In genomic region chr3:183188895-183189462, GRCh38 we compare ENCODE assay signal across 8 cellular contexts. TPM values are rescaled to one million over a fixed set of nuclear protein-coding genes. Genes with fewer than 3 reads are reported as not detected.
DNase-seq lines count a peak whose midpoint lies in the region; TF ChIP-seq lines count a peak whose summit lies in the region.

No MANE protein-coding gene starts in this region.

- no peaks in the 10 kb centered on the region for H3K27me3 ChIP-seq in esophagus squamous epithelium

- CTCF ChIA-PET in HEK293T (lab: Yijun Ruan, JAX) = interaction anchor here (0.7 to 0.8 kb wide), 3 partner anchors 125 to 392 kb away, joined by 4 to 6 read pairs (median 4); no protein-coding TSS in a partner anchor

- TF ChIP-seq CTCF in foreskin fibroblast (IDR thresholded peaks at IDR 0.05; ENCODE audit: low read depth, low read length) (peak; percentile 24), esophagus squamous epithelium (IDR thresholded peaks at IDR 0.05) (peak in 1 of 6 experiments; percentile 28)

- H3K36me3 ChIP-seq in esophagus squamous epithelium = no peaks in the 10 kb centered on the region

- peaks cover 0 to 13% (median 4%) of the 10 kb centered on the region in 3 donors for H3K4me1 ChIP-seq in esophagus squamous epithelium

- H3K9me3 ChIP-seq in esophagus squamous epithelium = no peaks in the 10 kb centered on the region

- WGBS in esophagus squamous epithelium, 2 donors = 78% methylated on average over 7 of the region's 7 CpGs; no CpG with 5 or more reads in 1 of the 2 donors

- POLR2A ChIA-PET in HEK293T (lab: Yijun Ruan, JAX) = no interaction called here

- intact Hi-C loops in esophagus squamous epithelium (cut with DNase I) = no loop called here

- peak; percentile 4 for DNase-seq in DMS53 (lab: John Stamatoyannopoulos, UW)
- no peak for DNase-seq in DMS53 treated with DMSO at 0.1 percent for 48 hours (lab: John Stamatoyannopoulos, UW; ENCODE audit: unreplicated experiment)
- DNase-seq in HEK293T (ENCODE audit: extremely low spot score) = peak; percentile 32
- peak; percentile 21 for DNase-seq in SW480 (ENCODE audit: low spot score)
- peak in 1 of 2 donors; percentile 28 for DNase-seq in foreskin fibroblast
- peak; percentile 26 for DNase-seq in stimulated activated CD4-positive, alpha-beta T cell treated with anti-CD3 and anti-CD28 coated beads, Interleukin-2, amount 100 ng/mL, for 4 hours (ENCODE audit: low read depth)
- no peak for DNase-seq in NCI-H510A treated with DMSO at 0.1 percent for 48 hours (lab: John Stamatoyannopoulos, UW)
- DNase-seq in esophagus squamous epithelium (lab: John Stamatoyannopoulos, UW) = no peak

- no peak for TF ChIP-seq POLR2A in esophagus squamous epithelium (IDR thresholded peaks at IDR 0.05)

- no peak overlapping the region for H3K27ac ChIP-seq in esophagus squamous epithelium

- H3K4me3 ChIP-seq in foreskin fibroblast (ENCODE audit: low read depth in 1 of 2, low read length in 2 of 2) = no peak overlapping the region
- no peak overlapping the region for H3K4me3 ChIP-seq in esophagus squamous epithelium

TF ChIP-seq in HEK293T, 16 proteins besides CTCF, POLR2A, EP300 and RAD21:
- TF ChIP-seq BHLHE40 (IDR thresholded peaks at IDR 0.05; ENCODE audit: borderline replicate concordance) (no peak), SUZ12 (IDR thresholded peaks at IDR 0.05) (no peak), TARDBP (IDR thresholded peaks at IDR 0.05) (no peak), FOXK2 (IDR thresholded peaks at IDR 0.05) (no peak), ZNF384 (IDR thresholded peaks at IDR 0.05) (no peak), HDGF (IDR thresholded peaks at IDR 0.05; ENCODE audit: borderline replicate concordance) (no peak), FOXM1 (IDR thresholded peaks at IDR 0.05; ENCODE audit: borderline replicate concordance) (no peak), CTBP1 (IDR thresholded peaks at IDR 0.05; ENCODE audit: borderline replicate concordance) (no peak), L3MBTL2 (conservative IDR thresholded peaks at IDR 0.05) (no peak), FOXA1 (IDR thresholded peaks at IDR 0.05) (no peak)
TF ChIP-seq in HEK293T: peak in this region for 0.

RNA-seq across cellular contexts. Expression of gene LAMP3, which starts 26.4 kb away (rescaled TPM):
- 1 to 10 TPM in 3 of 4 donors, under 1 TPM in 1; 0.95 to 7.7 (median 5.4) TPM for total RNA-seq in esophagus squamous epithelium

Comparison
In these comparisons a context has a peak if more than half of its experiments do, and no peak if none do; other contexts are left out.
1. DNase-seq: peak in DMS53 (single experiment), HEK293T (single experiment), SW480 (single experiment) and stimulated activated CD4-positive, alpha-beta T cell treated with anti-CD3 and anti-CD28 coated beads, Interleukin-2, amount 100 ng/mL, for 4 hours (single experiment); none in DMS53 treated with DMSO at 0.1 percent for 48 hours (single experiment), NCI-H510A treated with DMSO at 0.1 percent for 48 hours (single experiment) and esophagus squamous epithelium (single experiment).